15 cellular contexts compared by ENCODE assay signal in the genomic region with DNA sequence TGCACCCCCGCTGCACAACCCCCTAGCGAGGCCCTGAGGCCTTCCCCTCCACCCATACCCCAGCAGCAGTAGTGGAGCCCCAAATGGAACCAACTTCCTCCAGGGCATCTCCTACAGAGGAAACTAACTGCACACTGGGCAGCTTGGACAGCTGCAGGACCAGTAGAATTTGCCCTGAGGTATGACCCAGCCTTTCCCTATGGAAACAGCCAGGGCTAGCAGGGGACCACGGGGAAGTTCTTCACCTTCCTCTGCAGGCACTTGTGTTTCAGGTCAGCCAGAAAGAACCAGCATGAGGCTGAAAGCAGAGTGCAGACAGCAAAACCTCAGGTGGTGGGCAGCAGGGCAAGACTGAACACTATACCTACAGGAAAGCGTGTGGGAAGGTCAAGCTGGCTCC. TPM values are rescaled to one million over a fixed set of nuclear protein-coding genes. Genes with fewer than 3 reads are reported as not detected.
DNase-seq lines count a peak whose midpoint lies in the region; ATAC-seq lines count a peak whose summit lies in the region.
"Had no signal": no experiment of that assay in that cellular context is flagged by ENCODE, and none has a peak within 500 bp of the region (broad histone marks: within the 10 kb centered on the region; RNA-seq: fewer than 3 reads in every experiment).

No MANE protein-coding gene starts in this region.

- H3K4me3 Mint-ChIP-seq in stimulated activated effector memory CD8-positive, alpha-beta T cell treated with anti-CD3 and anti-CD28 coated beads, Interleukin-12 subunit alpha, Interleukin-12 subunit beta, amount 100 ng/mL, for 72 hours: no peak overlapping the region
- no peak overlapping the region for H3K4me3 Mint-ChIP-seq in activated CD4-positive, alpha-beta memory T cell treated with anti-CD3 and anti-CD28 coated beads for 36 hours
- H3K4me3 Mint-ChIP-seq: B cell; CD4-positive, alpha-beta T cell; IgD-negative memory B cell had no signal

- H3K27me3 Mint-ChIP-seq in activated CD4-positive, alpha-beta memory T cell treated with anti-CD3 and anti-CD28 coated beads for 36 hours: no peaks in the 10 kb centered on the region
- H3K27me3 Mint-ChIP-seq: CD4-positive, alpha-beta T cell; IgD-negative memory B cell had no signal

- peak overlapping the region; percentile 55 for H3K4me2 ChIP-seq in BLaER1

- POLR2A ChIA-PET in activated CD4-positive, alpha-beta memory T cell treated with anti-CD3 and anti-CD28 coated beads for 36 hours (lab: Charles Lee): no interaction called here

- peaks cover 16% of the 10 kb centered on the region for H3K4me1 ChIP-seq in BLaER1

- no peak overlapping the region for H3K27ac ChIP-seq in BLaER1
- H3K27ac ChIP-seq: C4-2B, GM23248 had no signal

- H4K20me1 ChIP-seq in BLaER1: no peaks in the 10 kb centered on the region

- no peaks in the 10 kb centered on the region for H3K9me3 Mint-ChIP-seq in stimulated activated effector memory CD8-positive, alpha-beta T cell treated with anti-CD3 and anti-CD28 coated beads, Interleukin-12 subunit alpha, Interleukin-12 subunit beta, amount 100 ng/mL, for 72 hours
- peaks cover 2% of the 10 kb centered on the region for H3K9me3 Mint-ChIP-seq in activated CD4-positive, alpha-beta memory T cell treated with anti-CD3 and anti-CD28 coated beads for 36 hours
- H3K9me3 Mint-ChIP-seq: CD4-positive, alpha-beta T cell; IgD-negative memory B cell had no signal

- H3K36me3 Mint-ChIP-seq in stimulated activated effector memory CD8-positive, alpha-beta T cell treated with anti-CD3 and anti-CD28 coated beads, Interleukin-12 subunit alpha, Interleukin-12 subunit beta, amount 100 ng/mL, for 72 hours: peaks cover 2% of the 10 kb centered on the region
- H3K36me3 Mint-ChIP-seq in activated CD4-positive, alpha-beta memory T cell treated with anti-CD3 and anti-CD28 coated beads for 36 hours: no peaks in the 10 kb centered on the region
- H3K36me3 Mint-ChIP-seq: IgD-negative memory B cell had no signal

- intact Hi-C loops in activated CD4-positive, alpha-beta memory T cell treated with anti-CD3 and anti-CD28 coated beads for 36 hours (cut with micrococcal nuclease): no loop called here

- H3K9me3 ChIP-seq in BLaER1: peaks cover 8% of the 10 kb centered on the region
- H3K9me3 ChIP-seq: HAP-1 had no signal

- no peak overlapping the region for H3K27ac Mint-ChIP-seq in stimulated activated effector memory CD8-positive, alpha-beta T cell treated with anti-CD3 and anti-CD28 coated beads, Interleukin-12 subunit alpha, Interleukin-12 subunit beta, amount 100 ng/mL, for 72 hours
- no peak overlapping the region for H3K27ac Mint-ChIP-seq in activated CD4-positive, alpha-beta memory T cell treated with anti-CD3 and anti-CD28 coated beads for 36 hours
- H3K27ac Mint-ChIP-seq: B cell; CD4-positive, alpha-beta T cell; IgD-negative memory B cell had no signal

- no peak overlapping the region for H3K4me3 ChIP-seq in BLaER1
- H3K4me3 ChIP-seq: GM23248, HAP-1 had no signal

- ATAC-seq in stimulated activated effector memory CD8-positive, alpha-beta T cell treated with anti-CD3 and anti-CD28 coated beads, Interleukin-12 subunit alpha, Interleukin-12 subunit beta, amount 100 ng/mL, for 72 hours: peak; percentile 37
- ATAC-seq: HepG2 had no signal

- H3K27me3 ChIP-seq in BLaER1: no peaks in the 10 kb centered on the region

- DNase-seq in NCI-H2107 treated with DMSO at 0.1 percent for 48 hours (lab: John Stamatoyannopoulos, UW; ENCODE audit: unreplicated experiment) (peak; percentile 89), NCI-H2107 (lab: John Stamatoyannopoulos, UW) (no peak), DMS79 (lab: John Stamatoyannopoulos, UW) (peak; percentile 74)
- DNase-seq in stimulated activated effector memory CD8-positive, alpha-beta T cell treated with anti-CD3 and anti-CD28 coated beads, Interleukin-12 subunit alpha, Interleukin-12 subunit beta, amount 100 ng/mL, for 72 hours (ENCODE audit: low spot score in 2 of 2): no peak
- DNase-seq in activated CD4-positive, alpha-beta T cell treated with anti-CD3 and anti-CD28 coated beads, Interleukin-2, amount 50 U/mL, for 1 hour: no peak
- no peak for DNase-seq in activated CD4-positive, alpha-beta memory T cell treated with anti-CD3 and anti-CD28 coated beads for 36 hours
- DNase-seq: 8988T; CD4-positive, alpha-beta T cell; GM23248 had no signal

- peaks cover 3% of the 10 kb centered on the region for H3K4me1 Mint-ChIP-seq in stimulated activated effector memory CD8-positive, alpha-beta T cell treated with anti-CD3 and anti-CD28 coated beads, Interleukin-12 subunit alpha, Interleukin-12 subunit beta, amount 100 ng/mL, for 72 hours
- H3K4me1 Mint-ChIP-seq in activated CD4-positive, alpha-beta memory T cell treated with anti-CD3 and anti-CD28 coated beads for 36 hours (ENCODE audit: low read depth): peaks cover 2% of the 10 kb centered on the region

- CTCF ChIA-PET in activated CD4-positive, alpha-beta memory T cell treated with anti-CD3 and anti-CD28 coated beads for 36 hours (lab: Charles Lee): no interaction called here

- no peaks in the 10 kb centered on the region for H3K36me3 ChIP-seq in BLaER1
- H3K36me3 ChIP-seq: HAP-1 had no signal

- no peak overlapping the region for H3K9ac ChIP-seq in BLaER1
- H3K9ac ChIP-seq: GM23248 had no signal

RNA-seq across cellular contexts. Expression of gene EEPD1, which starts 5.7 kb away (rescaled TPM):
- total RNA-seq in activated CD4-positive, alpha-beta memory T cell treated with anti-CD3 and anti-CD28 coated beads for 36 hours: 1 to 10 TPM; 1.2 to 1.3 TPM

Comparison
In these comparisons a context has a peak if more than half of its experiments do, and no peak if none do; other contexts are left out.
1. DNase-seq: peak in NCI-H2107 treated with DMSO at 0.1 percent for 48 hours (single experiment) and DMS79 (single experiment); none in NCI-H2107 (single experiment), stimulated activated effector memory CD8-positive, alpha-beta T cell treated with anti-CD3 and anti-CD28 coated beads, Interleukin-12 subunit alpha, Interleukin-12 subunit beta, amount 100 ng/mL, for 72 hours (0 of 2), activated CD4-positive, alpha-beta T cell treated with anti-CD3 and anti-CD28 coated beads, Interleukin-2, amount 50 U/mL, for 1 hour (single experiment) and activated CD4-positive, alpha-beta memory T cell treated with anti-CD3 and anti-CD28 coated beads for 36 hours (single experiment).